ENCODE assay signal across 8 cellular contexts in genomic region chr12:56315256-56315625, GRCh38.
DNase-seq lines count a peak whose midpoint lies in the region; TF ChIP-seq lines count a peak whose summit lies in the region.

No MANE protein-coding gene starts in this region.

- peak overlapping the region; percentile 97 for H3K4me3 Mint-ChIP-seq in T-helper 2 cell treated with Interferon-gamma antibody and Interleukin-4, amounts not matched to agents 5 μg/mL and 100 μg/mL, for 36 hours

- H3K9me3 ChIP-seq in neutrophil: no peaks in the 10 kb centered on the region

- H3K36me3 Mint-ChIP-seq in T-helper 2 cell treated with Interferon-gamma antibody and Interleukin-4, amounts not matched to agents 5 μg/mL and 100 μg/mL, for 36 hours (ENCODE audit: low read depth): peaks cover 22% of the 10 kb centered on the region

- peak overlapping the region; percentile 94 for H3K4me3 ChIP-seq in fibroblast of mammary gland (ENCODE audit: control insufficient read depth, low read depth, low read length)
- H3K4me3 ChIP-seq in neutrophil (ENCODE audit: low read depth in 1 of 2, low read length in 1 of 2): peak overlapping the region; percentile 94 to 98

- peak; percentile 3 to 52 for DNase-seq in NCI-H526 (lab: John Stamatoyannopoulos, UW)
- DNase-seq in NCI-H526 treated with DMSO at 0.1 percent for 48 hours (lab: John Stamatoyannopoulos, UW): no peak
- no peak for DNase-seq in T-helper 2 cell treated with Interferon-gamma antibody and Interleukin-4, amounts not matched to agents 5 μg/mL and 100 μg/mL, for 36 hours (ENCODE audit: low spot score)
- DNase-seq in fibroblast of mammary gland (ENCODE audit: low read depth): no peak
- no peak for DNase-seq in DMS 273 treated with DMSO at 0.1 percent for 48 hours (lab: John Stamatoyannopoulos, UW)
- no peak for DNase-seq in NCI-H2196 treated with DMSO at 0.1 percent for 48 hours (lab: John Stamatoyannopoulos, UW; ENCODE audit: unreplicated experiment)
- DNase-seq in NCI-H1048 (lab: John Stamatoyannopoulos, UW): no peak

- no peaks in the 10 kb centered on the region for H3K27me3 ChIP-seq in neutrophil

- peaks cover 13 to 17% of the 10 kb centered on the region in 2 experiments for H3K4me1 ChIP-seq in neutrophil (ENCODE audit: control insufficient read depth in 1 of 2, insufficient read depth in 1 of 2, low read depth in 1 of 2, low read length in 1 of 2)

- TF ChIP-seq CTCF in fibroblast of mammary gland (conservative IDR thresholded peaks at IDR 0.05; ENCODE audit: control insufficient read depth, insufficient read depth, low read depth, low read length) (no peak), neutrophil (IDR thresholded peaks at IDR 0.05) (no peak)

- peak overlapping the region; percentile 96 for H3K27ac ChIP-seq in neutrophil

- H3K27ac Mint-ChIP-seq in T-helper 2 cell treated with Interferon-gamma antibody and Interleukin-4, amounts not matched to agents 5 μg/mL and 100 μg/mL, for 36 hours: peak overlapping the region; percentile 92

- peaks cover 8% of the 10 kb centered on the region for H3K36me3 ChIP-seq in neutrophil

- H3K4me1 Mint-ChIP-seq in T-helper 2 cell treated with Interferon-gamma antibody and Interleukin-4, amounts not matched to agents 5 μg/mL and 100 μg/mL, for 36 hours (ENCODE audit: low read depth): peaks cover 12% of the 10 kb centered on the region

- H3K9me3 Mint-ChIP-seq in T-helper 2 cell treated with Interferon-gamma antibody and Interleukin-4, amounts not matched to agents 5 μg/mL and 100 μg/mL, for 36 hours: no peaks in the 10 kb centered on the region

- H3K27me3 Mint-ChIP-seq in T-helper 2 cell treated with Interferon-gamma antibody and Interleukin-4, amounts not matched to agents 5 μg/mL and 100 μg/mL, for 36 hours (ENCODE audit: low read depth): no peaks in the 10 kb centered on the region

Comparison
In these comparisons a context has a peak if more than half of its experiments do, and no peak if none do; other contexts are left out.
1. DNase-seq: peak in NCI-H526 (2 of 2); none in NCI-H526 treated with DMSO at 0.1 percent for 48 hours (single experiment), T-helper 2 cell treated with Interferon-gamma antibody and Interleukin-4, amounts not matched to agents 5 μg/mL and 100 μg/mL, for 36 hours (single experiment), fibroblast of mammary gland (single experiment), DMS 273 treated with DMSO at 0.1 percent for 48 hours (single experiment), NCI-H2196 treated with DMSO at 0.1 percent for 48 hours (single experiment) and NCI-H1048 (single experiment).